ENCODE assay signal across 8 cellular contexts in the genomic region with DNA sequence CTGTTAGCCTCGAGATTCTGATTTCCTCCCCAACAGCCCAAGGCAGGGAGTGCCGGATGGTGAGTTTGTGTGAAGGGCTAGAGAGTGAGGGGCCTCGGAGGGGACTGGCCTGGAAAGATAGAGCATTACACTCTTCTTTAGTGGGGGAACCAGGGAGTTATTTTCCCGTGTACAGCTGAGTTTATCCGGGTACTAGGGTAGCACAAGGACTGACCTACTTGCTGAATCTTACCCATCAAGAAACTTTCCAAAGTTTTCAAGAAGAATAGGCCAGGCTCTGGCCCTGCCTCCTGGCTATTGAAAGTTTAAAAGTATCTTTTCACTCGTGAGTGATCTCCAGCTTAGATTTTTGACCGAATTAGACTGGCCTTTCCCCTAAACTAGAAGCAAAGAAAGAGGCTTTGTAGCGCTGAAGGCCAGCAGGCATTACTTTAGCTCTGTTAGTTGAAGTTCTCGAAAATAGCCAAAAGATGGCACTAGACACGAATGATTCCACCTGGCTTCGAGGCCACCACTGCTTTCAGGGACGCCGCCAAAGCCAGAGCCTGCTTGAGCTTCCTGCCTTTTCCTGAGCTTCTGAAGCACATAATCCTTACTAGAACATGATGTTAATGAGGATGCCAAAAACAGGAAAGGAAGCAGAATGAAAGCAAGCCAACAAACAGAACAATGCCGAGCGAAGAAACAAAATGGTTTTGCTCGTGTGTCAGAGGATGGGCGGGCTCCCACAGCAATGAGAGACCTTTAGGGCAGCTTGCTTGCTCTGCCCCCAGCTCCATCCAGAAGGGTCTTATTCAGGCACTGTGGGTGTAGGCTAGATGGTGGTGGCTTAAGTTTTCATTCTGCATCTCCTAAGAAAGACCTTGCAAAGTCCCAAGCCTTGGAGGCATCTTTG.
DNase-seq lines count a peak whose midpoint lies in the region; ATAC-seq and TF ChIP-seq lines count a peak whose summit lies in the region.

No MANE protein-coding gene starts in this region.

- in situ Hi-C loops in astrocyte of the cerebellum (cut with HindIII; ENCODE audit: low sequenced_read_pairs), result no loop called here

- ATAC-seq in GM19324 (IDR thresholded peaks at IDR 0.05; ENCODE audit: low FRiP score, unreplicated experiment), result peak; percentile 74
- ATAC-seq in HG03520 (IDR thresholded peaks at IDR 0.05; ENCODE audit: unreplicated experiment), result peak; percentile 74

- DNase-seq in DMS53 (lab: John Stamatoyannopoulos, UW), result peak; percentile 90
- DNase-seq in NCI-H446 (lab: John Stamatoyannopoulos, UW), result peak; percentile 62 to 83
- peak; percentile 35 for DNase-seq in astrocyte of the cerebellum (ENCODE audit: low read depth)
- DNase-seq in hypothalamus (lab: John Stamatoyannopoulos, UW), result peak in 42 of 51 donors; percentile 3 to 74 (median 36)
- DNase-seq in stimulated activated CD8-positive, alpha-beta memory T cell treated with anti-CD3 and anti-CD28 coated beads, Interleukin-4, amount 100 ng/mL, for 48 hours, result peak; percentile 32
- no peak for DNase-seq in GOT3 (lab: John Stamatoyannopoulos, UW)

- peak; percentile 68 for TF ChIP-seq CTCF in astrocyte of the cerebellum (IDR thresholded peaks at IDR 0.05; ENCODE audit: low read depth, low read length, missing control alignments)

- no peak overlapping the region for H3K4me3 ChIP-seq in astrocyte of the cerebellum (ENCODE audit: low read depth, low read length)
